ENCODE assay signal across 17 cellular contexts in genomic region chr12:64634508-64635092, GRCh38. TPM values are rescaled to one million over a fixed set of nuclear protein-coding genes. Genes with fewer than 3 reads are reported as not detected.
DNase-seq lines count a peak whose midpoint lies in the region; ATAC-seq and TF ChIP-seq lines count a peak whose summit lies in the region.
"Had no signal": no experiment of that assay in that cellular context is flagged by ENCODE, and none has a peak within 500 bp of the region (broad histone marks: within the 10 kb centered on the region; RNA-seq: fewer than 3 reads in every experiment).

No MANE protein-coding gene starts in this region.

- H3K4me1 ChIP-seq in HUES6 (ENCODE audit: control insufficient read depth, insufficient read depth, low read length), result peaks cover 21% of the 10 kb centered on the region
- peaks cover 26% of the 10 kb centered on the region for H3K4me1 ChIP-seq in colonic mucosa
- H3K4me1 ChIP-seq in SJCRH30, result 0 out of 2 replicates have a peak, but pooled peaks cover 4% of the 10 kb centered on the region
- H3K4me1 ChIP-seq: prostate gland had no signal

- no peak for ATAC-seq in activated T-cell treated with anti-CD3 and anti-CD28 coated beads, Interleukin-2, amount 50 U/mL, for 72 hours (replicated peaks in 1 of 2)
- ATAC-seq in activated T-cell treated with anti-CD3 and anti-CD28 coated beads, Interleukin-2, amount 50 U/mL, for 4 hours, result no peak
- no peak for ATAC-seq in stimulated activated memory B cell treated with anti-CD40 and anti-IgM and Interleukin-4, amounts not matched to agents 10 μg/mL and 1 μg/mL and 100 μg/mL, for 72 hours
- ATAC-seq in HG03460 (IDR thresholded peaks at IDR 0.05; ENCODE audit: unreplicated experiment), result no peak

- intact Hi-C loops in colonic mucosa (cut with DNase I), result no loop called here

- TF ChIP-seq CTCF in colonic mucosa (IDR thresholded peaks at IDR 0.05), result no peak

- H3K9ac ChIP-seq in HUES6 (ENCODE audit: low read length) (no peak overlapping the region), colonic mucosa (ENCODE audit: low read depth in 2 of 2, low read length in 2 of 2) (no peak overlapping the region)

- peaks cover 4 to 5% of the 10 kb centered on the region in 2 donors for H3K9me3 Mint-ChIP-seq in activated T-cell treated with anti-CD3 and anti-CD28 coated beads, Interleukin-2, amount 50 U/mL, for 72 hours
- peaks cover 8% of the 10 kb centered on the region for H3K9me3 Mint-ChIP-seq in activated T-cell treated with anti-CD3 and anti-CD28 coated beads, Interleukin-2, amount 50 U/mL, for 4 hours
- peaks cover 7% of the 10 kb centered on the region for H3K9me3 Mint-ChIP-seq in stimulated activated memory B cell treated with anti-CD40 and anti-IgM and Interleukin-4, amounts not matched to agents 10 μg/mL and 1 μg/mL and 100 μg/mL, for 72 hours
- H3K9me3 Mint-ChIP-seq: stimulated activated naive CD8-positive, alpha-beta T cell treated with anti-CD3 and anti-CD28 coated beads, Interleukin-15, Interleukin-2, amounts not matched to agents 100 ng/mL and 50 ng/mL, for 24 hours had no signal

- peak overlapping the region; percentile 32 for H3K27ac Mint-ChIP-seq in activated T-cell treated with anti-CD3 and anti-CD28 coated beads, Interleukin-2, amount 50 U/mL, for 72 hours
- peak overlapping the region; percentile 1 for H3K27ac Mint-ChIP-seq in stimulated activated memory B cell treated with anti-CD40 and anti-IgM and Interleukin-4, amounts not matched to agents 10 μg/mL and 1 μg/mL and 100 μg/mL, for 72 hours
- H3K27ac Mint-ChIP-seq: T-helper 2 cell treated with Interferon-gamma antibody and Interleukin-4, amounts not matched to agents 5 μg/mL and 100 μg/mL, for 36 hours had no signal

- H3K9me3 ChIP-seq in HUES6 (ENCODE audit: control insufficient read depth, insufficient read depth, low read depth, low read length) (peaks cover 7% of the 10 kb centered on the region), colonic mucosa (no peaks in the 10 kb centered on the region), SJCRH30 (replicated peaks) (no peaks in the 10 kb centered on the region)
- H3K9me3 ChIP-seq: Caco-2, prostate gland had no signal

- no peaks in the 10 kb centered on the region for H3K27me3 Mint-ChIP-seq in activated T-cell treated with anti-CD3 and anti-CD28 coated beads, Interleukin-2, amount 50 U/mL, for 72 hours (ENCODE audit: low read depth)
- no peaks in the 10 kb centered on the region for H3K27me3 Mint-ChIP-seq in activated T-cell treated with anti-CD3 and anti-CD28 coated beads, Interleukin-2, amount 50 U/mL, for 4 hours (ENCODE audit: low read depth)
- H3K27me3 Mint-ChIP-seq in stimulated activated memory B cell treated with anti-CD40 and anti-IgM and Interleukin-4, amounts not matched to agents 10 μg/mL and 1 μg/mL and 100 μg/mL, for 72 hours, result no peaks in the 10 kb centered on the region
- H3K27me3 Mint-ChIP-seq: stimulated activated naive CD8-positive, alpha-beta T cell treated with anti-CD3 and anti-CD28 coated beads, Interleukin-15, Interleukin-2, amounts not matched to agents 100 ng/mL and 50 ng/mL, for 24 hours had no signal

- H3K27me3 ChIP-seq in HUES6 (ENCODE audit: control insufficient read depth, insufficient read depth, low read length), result no peaks in the 10 kb centered on the region
- H3K27me3 ChIP-seq in colonic mucosa, result no peaks in the 10 kb centered on the region
- no peaks in the 10 kb centered on the region for H3K27me3 ChIP-seq in SJCRH30

- no peak for DNase-seq in activated T-cell treated with anti-CD3 and anti-CD28 coated beads, Interleukin-2, amount 50 U/mL, for 72 hours
- DNase-seq in activated T-cell treated with anti-CD3 and anti-CD28 coated beads, Interleukin-2, amount 50 U/mL, for 4 hours, result no peak
- DNase-seq in colonic mucosa (no peak), amniotic stem cell (lab: John Stamatoyannopoulos, UW) (no peak), SJCRH30 (no peak)
- DNase-seq: GDM1; GOT3; NCI-H1436 treated with DMSO at 0.1 percent for 48 hours; NCI-H345; stimulated activated CD4-positive, alpha-beta T cell treated with anti-CD3 and anti-CD28 coated beads, Interleukin-12 subunit alpha, Interleukin-12 subunit beta, amount 100 ng/mL, for 4 hours had no signal

- H3K4me1 Mint-ChIP-seq in activated T-cell treated with anti-CD3 and anti-CD28 coated beads, Interleukin-2, amount 50 U/mL, for 72 hours (ENCODE audit: low read depth), result peaks cover 75% of the 10 kb centered on the region
- H3K4me1 Mint-ChIP-seq in activated T-cell treated with anti-CD3 and anti-CD28 coated beads, Interleukin-2, amount 50 U/mL, for 4 hours (ENCODE audit: low read depth), result peaks cover 80% of the 10 kb centered on the region
- H3K4me1 Mint-ChIP-seq in stimulated activated memory B cell treated with anti-CD40 and anti-IgM and Interleukin-4, amounts not matched to agents 10 μg/mL and 1 μg/mL and 100 μg/mL, for 72 hours, result peaks cover 79% of the 10 kb centered on the region

- H3K27ac ChIP-seq in HUES6 (ENCODE audit: low read depth, low read length), result peak overlapping the region; percentile 14; the same call in 1 of the 2 replicates
- peak overlapping the region; percentile 33 for H3K27ac ChIP-seq in colonic mucosa
- H3K27ac ChIP-seq in SJCRH30, result no peak overlapping the region

- H3K4me3 ChIP-seq in HUES6 (ENCODE audit: low read depth, low read length) (no peak overlapping the region), colonic mucosa (no peak overlapping the region), SJCRH30 (no peak overlapping the region)
- H3K4me3 ChIP-seq: prostate gland had no signal

- no peak overlapping the region for H3K4me3 Mint-ChIP-seq in activated T-cell treated with anti-CD3 and anti-CD28 coated beads, Interleukin-2, amount 50 U/mL, for 72 hours
- no peak overlapping the region for H3K4me3 Mint-ChIP-seq in activated T-cell treated with anti-CD3 and anti-CD28 coated beads, Interleukin-2, amount 50 U/mL, for 4 hours
- H3K4me3 Mint-ChIP-seq in stimulated activated memory B cell treated with anti-CD40 and anti-IgM and Interleukin-4, amounts not matched to agents 10 μg/mL and 1 μg/mL and 100 μg/mL, for 72 hours, result no peak overlapping the region
- H3K4me3 Mint-ChIP-seq: stimulated activated naive CD8-positive, alpha-beta T cell treated with anti-CD3 and anti-CD28 coated beads, Interleukin-15, Interleukin-2, amounts not matched to agents 100 ng/mL and 50 ng/mL, for 24 hours; T-helper 2 cell treated with Interferon-gamma antibody and Interleukin-4, amounts not matched to agents 5 μg/mL and 100 μg/mL, for 36 hours had no signal

- peaks cover 3% of the 10 kb centered on the region; the same call in 1 of the 2 replicates for H3K36me3 ChIP-seq in HUES6 (ENCODE audit: control insufficient read depth, insufficient read depth, low read length)
- H3K36me3 ChIP-seq in colonic mucosa, result no peaks in the 10 kb centered on the region
- peaks cover 15% of the 10 kb centered on the region for H3K36me3 ChIP-seq in SJCRH30
- H3K36me3 ChIP-seq: prostate gland had no signal

- peaks cover 24 to 30% of the 10 kb centered on the region in 2 donors for H3K36me3 Mint-ChIP-seq in activated T-cell treated with anti-CD3 and anti-CD28 coated beads, Interleukin-2, amount 50 U/mL, for 72 hours (ENCODE audit: insufficient read depth in 2 of 2)
- peaks cover 37% of the 10 kb centered on the region for H3K36me3 Mint-ChIP-seq in activated T-cell treated with anti-CD3 and anti-CD28 coated beads, Interleukin-2, amount 50 U/mL, for 4 hours (ENCODE audit: insufficient read depth)
- peaks cover 54% of the 10 kb centered on the region for H3K36me3 Mint-ChIP-seq in stimulated activated memory B cell treated with anti-CD40 and anti-IgM and Interleukin-4, amounts not matched to agents 10 μg/mL and 1 μg/mL and 100 μg/mL, for 72 hours

RNA-seq across cellular contexts. Expression of gene RASSF3, which starts 24.3 kb away (rescaled TPM):
- total RNA-seq in activated T-cell treated with anti-CD3 and anti-CD28 coated beads, Interleukin-2, amount 50 U/mL, for 72 hours, result 10 to 100 TPM; 40.3 to 42.4 TPM
- 10 to 100 TPM; 44.2 to 47.6 (median 46.2) TPM for total RNA-seq in activated T-cell treated with anti-CD3 and anti-CD28 coated beads, Interleukin-2, amount 50 U/mL, for 4 hours
- total RNA-seq in colonic mucosa, result 10 to 100 TPM; 52.6 to 90.3 TPM
- total RNA-seq in SJCRH30 (2014; rRNA removed; shearing (Covaris generic)), result 25.3 and 27.2 TPM in 2 replicates
